In genomic region chr3:129722527-129722926, GRCh38 we compare ENCODE assay signal across 15 cellular contexts.
"Had no signal": no experiment of that assay in that cellular context is flagged by ENCODE, and none has a peak within 500 bp of the region (broad histone marks: within the 10 kb centered on the region; RNA-seq: fewer than 3 reads in every experiment).

No MANE protein-coding gene starts in this region.

- H3K4me3 ChIP-seq: lung, mucosa of descending colon, skin epidermis, transverse colon had no signal

- H3K9me3 ChIP-seq: mucosa of descending colon, transverse colon had no signal

- DNase-seq: activated CD4-positive, alpha-beta memory T cell treated with anti-CD3 and anti-CD28 coated beads, Interleukin-2, amount 10 ng/mL, durations not matched to agents 7 days and 5 days; activated CD4-positive, alpha-beta T cell treated with anti-CD3 and anti-CD28 coated beads for 36 hours; activated CD8-positive, alpha-beta memory T cell treated with anti-CD3 and anti-CD28 coated beads, Interleukin-2, amount 50 U/mL, for 4 hours; caudate nucleus; cortex of kidney; effector CD8-positive, alpha-beta T cell; hippocampal formation; mucosa of descending colon; natural killer cell; substantia nigra; T-helper 9 cell; transverse colon had no signal

- H3K36me3 ChIP-seq: transverse colon had no signal

- H3K27ac ChIP-seq: skin epidermis, transverse colon, VCaP had no signal

- H3K27me3 ChIP-seq: transverse colon had no signal
